In the genomic region with DNA sequence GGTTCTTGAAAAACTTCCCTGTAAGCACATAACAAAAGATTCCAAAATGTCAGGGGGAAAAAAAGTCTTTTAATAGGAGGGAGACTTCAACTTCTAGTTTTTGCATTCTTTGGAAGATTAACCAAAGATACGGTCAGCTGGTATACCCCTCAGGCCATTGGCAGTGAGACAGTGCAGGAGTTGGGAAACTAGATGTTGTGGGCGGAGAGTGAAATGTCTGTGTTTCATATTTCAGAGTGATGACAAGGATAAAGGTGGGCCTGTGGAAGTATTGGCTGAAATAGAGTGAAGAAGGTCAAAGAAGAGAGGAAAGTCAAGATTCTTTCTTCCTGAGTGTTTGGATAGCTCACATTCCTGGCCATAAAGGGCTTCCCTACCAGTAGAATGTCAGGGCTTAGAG, we compare ENCODE assay signal across 19 cellular contexts. TPM values are rescaled to one million over a fixed set of nuclear protein-coding genes. Genes with fewer than 3 reads are reported as not detected.
DNase-seq lines count a peak whose midpoint lies in the region; ATAC-seq and TF ChIP-seq lines count a peak whose summit lies in the region.
"Had no signal": no experiment of that assay in that cellular context is flagged by ENCODE, and none has a peak within 500 bp of the region (broad histone marks: within the 10 kb centered on the region; RNA-seq: fewer than 3 reads in every experiment).

No MANE protein-coding gene starts in this region.

- H3K4me1 ChIP-seq in mammary epithelial cell (ENCODE audit: insufficient read depth, low read length) = no peaks in the 10 kb centered on the region
- H3K4me1 ChIP-seq: BLaER1 treated with 17β-estradiol and CSF1 and Interleukin-3, amounts not matched to agents 10 nM and 100 nM had no signal

- no peak overlapping the region for H2AFZ ChIP-seq in mammary epithelial cell (ENCODE audit: low read depth, low read length)

- no peak overlapping the region for H3K4me2 ChIP-seq in mammary epithelial cell (ENCODE audit: insufficient read depth, low read depth, low read length)
- H3K4me2 ChIP-seq: BLaER1 treated with 17β-estradiol and CSF1 and Interleukin-3, amounts not matched to agents 10 nM and 100 nM had no signal

- no peaks in the 10 kb centered on the region for H3K27me3 ChIP-seq in mammary epithelial cell (ENCODE audit: insufficient read depth, low read length)
- H3K27me3 ChIP-seq: BLaER1 treated with 17β-estradiol and CSF1 and Interleukin-3, amounts not matched to agents 10 nM and 100 nM had no signal

- no peak overlapping the region for H3K4me3 ChIP-seq in mammary epithelial cell (replicated peaks in 1 of 3; ENCODE audit: insufficient read depth in 1 of 3, low read depth in 2 of 3, low read length in 3 of 3)
- H3K4me3 ChIP-seq: BLaER1 treated with 17β-estradiol and CSF1 and Interleukin-3, amounts not matched to agents 10 nM and 100 nM had no signal

- H3K79me2 ChIP-seq in mammary epithelial cell (ENCODE audit: insufficient read depth, low read length) = no peaks in the 10 kb centered on the region

- no peaks in the 10 kb centered on the region for H3K9me3 ChIP-seq in mammary epithelial cell (replicated peaks; ENCODE audit: insufficient read depth, low read length)

- WGBS in mammary epithelial cell (ENCODE audit: low coverage, missing lambda C conversion rate) = 5% methylated on average over 2 of the region's 2 CpGs

- no TSS peak for BruUV-seq in mammary epithelial cell (replicated peaks; lab: Mats Ljungman, UMichigan)

- H3K36me3 ChIP-seq in mammary epithelial cell (ENCODE audit: insufficient read depth, low read length) = no peaks in the 10 kb centered on the region
- H3K36me3 ChIP-seq: BLaER1 treated with 17β-estradiol and CSF1 and Interleukin-3, amounts not matched to agents 10 nM and 100 nM had no signal

- dilution Hi-C loops in mammary epithelial cell (cut with HindIII; ENCODE audit: low sequenced_read_pairs) = no loop called here

- no peak overlapping the region for H3K9ac ChIP-seq in mammary epithelial cell (ENCODE audit: insufficient read depth, low read length)
- H3K9ac ChIP-seq: BLaER1 treated with 17β-estradiol and CSF1 and Interleukin-3, amounts not matched to agents 10 nM and 100 nM had no signal

- H4K20me1 ChIP-seq in mammary epithelial cell (ENCODE audit: insufficient read depth, low read length) = no peaks in the 10 kb centered on the region
- H4K20me1 ChIP-seq: BLaER1 treated with 17β-estradiol and CSF1 and Interleukin-3, amounts not matched to agents 10 nM and 100 nM had no signal

- no peak overlapping the region for H3K27ac ChIP-seq in mammary epithelial cell (ENCODE audit: insufficient read depth, low read depth, low read length)
- H3K27ac ChIP-seq: BLaER1 treated with 17β-estradiol and CSF1 and Interleukin-3, amounts not matched to agents 10 nM and 100 nM had no signal

- in situ Hi-C loops in mammary epithelial cell (cut with MboI; ENCODE audit: low sequenced_read_pairs in 2 of 2) = no loop called here
- in situ Hi-C loops in GM13976 (cut with MboI; ENCODE audit: low sequenced_read_pairs, unreplicated experiment) = no loop called here

- ATAC-seq in GM19395 (IDR thresholded peaks at IDR 0.05; ENCODE audit: unreplicated experiment) (no peak), HG03045 (IDR thresholded peaks at IDR 0.05; ENCODE audit: unreplicated experiment) (no peak)
- ATAC-seq: Right ventricle myocardium inferior had no signal

- CTCF ChIA-PET in mammary epithelial cell (lab: Charles Lee; ENCODE audit: low non-redundant PET) = no interaction called here

- TF ChIP-seq CTCF in mammary epithelial cell (conservative IDR thresholded peaks at IDR 0.05 in 1 of 2, IDR thresholded peaks at IDR 0.05 in 1 of 2; ENCODE audit: extremely low read depth in 1 of 2, insufficient read depth in 1 of 2, low read depth in 1 of 2, low read length in 2 of 2) = no peak
- TF ChIP-seq CTCF in GM13976 (IDR thresholded peaks at IDR 0.05; ENCODE audit: borderline replicate concordance, control extremely low read depth, extremely low read depth, insufficient read depth, missing control alignments) = no peak

- DNase-seq in COLO829 (ENCODE audit: low spot score) (peak; percentile 30), NCI-H226 (peak; percentile 20), mammary epithelial cell (peak; percentile 29), iris pigment epithelial cell (ENCODE audit: low read depth) (peak; percentile 2), GM13976 (ENCODE audit: low spot score) (no peak), NCI-H526 treated with DMSO at 0.1 percent for 48 hours (lab: John Stamatoyannopoulos, UW) (no peak)
- DNase-seq: DMS153, HCEC 1CT, IMR-90, Kasumi-1, NCI-H1417 treated with DMSO at 0.1 percent for 48 hours, NCI-H2029 treated with DMSO at 0.1 percent for 48 hours, NCI-H526 had no signal

- intact Hi-C loops in mammary epithelial cell (cut with micrococcal nuclease) = no loop called here

RNA-seq across cellular contexts. Expression of a gene that starts 40.8 kb away (rescaled TPM):
- total RNA-seq in mammary epithelial cell = not detected
- not detected for polyA plus RNA-seq in mammary epithelial cell
- not detected for polyA minus RNA-seq in mammary epithelial cell
- total RNA-seq: A172, IMR-90, OCI-LY7, Right ventricle myocardium inferior had no signal
- polyA plus RNA-seq: IMR-90 had no signal

RNA-seq across cellular contexts. Expression of a gene that starts 56.3 kb away (rescaled TPM):
- not detected for total RNA-seq in mammary epithelial cell
- not detected for polyA plus RNA-seq in mammary epithelial cell
- polyA minus RNA-seq in mammary epithelial cell = not detected
- total RNA-seq: A172, IMR-90, OCI-LY7, Right ventricle myocardium inferior had no signal
- polyA plus RNA-seq: IMR-90 had no signal

Comparison
In these comparisons a context has a peak if more than half of its experiments do, and no peak if none do; other contexts are left out.
1. DNase-seq: peak in COLO829 (single experiment), NCI-H226 (single experiment), mammary epithelial cell (single experiment) and iris pigment epithelial cell (single experiment); none in GM13976 (single experiment) and NCI-H526 treated with DMSO at 0.1 percent for 48 hours (single experiment).